1 cellular context compared by ENCODE assay signal in the genomic region with DNA sequence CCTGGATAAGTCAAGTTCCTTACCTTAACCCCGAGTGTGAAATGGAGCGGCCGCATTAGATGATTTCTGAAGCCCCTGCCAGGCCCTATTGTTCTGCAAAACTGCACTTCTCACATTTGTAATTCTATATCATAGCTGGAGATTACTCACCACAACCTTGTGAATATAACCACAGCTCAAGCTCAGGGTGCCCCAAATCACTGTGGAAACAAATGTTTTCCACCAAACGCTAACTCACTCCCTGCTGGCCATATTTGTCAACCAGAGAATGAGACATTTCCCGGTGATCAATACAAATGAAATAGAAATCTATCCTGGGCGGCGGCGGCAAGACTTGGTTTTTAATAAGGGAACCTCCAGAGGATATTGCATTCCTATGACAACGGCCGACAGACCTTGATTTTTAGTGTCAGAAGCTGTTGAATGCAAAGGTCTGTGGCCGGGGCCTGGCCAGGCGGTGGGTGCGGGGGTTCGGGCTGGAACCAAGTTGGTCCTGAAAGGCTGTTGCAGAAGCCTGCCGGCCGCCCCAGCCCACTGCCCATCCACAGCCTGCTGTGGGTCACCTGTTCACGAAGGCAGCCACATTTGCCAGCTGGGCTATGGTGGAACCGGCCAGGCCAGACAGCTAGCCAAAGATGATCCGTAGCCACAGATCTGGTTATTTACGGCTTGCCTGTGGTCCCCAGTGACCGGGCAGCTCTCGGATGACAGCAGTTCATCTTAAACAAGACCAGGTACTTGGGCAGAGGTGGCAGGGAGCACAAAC.
TF ChIP-seq lines count a peak whose summit lies in the region.

No MANE protein-coding gene starts in this region.

TF ChIP-seq in GM23338, 12 proteins besides CTCF, POLR2A, EP300 and RAD21 (continued from another document):
- TF ChIP-seq, protein P1, sequence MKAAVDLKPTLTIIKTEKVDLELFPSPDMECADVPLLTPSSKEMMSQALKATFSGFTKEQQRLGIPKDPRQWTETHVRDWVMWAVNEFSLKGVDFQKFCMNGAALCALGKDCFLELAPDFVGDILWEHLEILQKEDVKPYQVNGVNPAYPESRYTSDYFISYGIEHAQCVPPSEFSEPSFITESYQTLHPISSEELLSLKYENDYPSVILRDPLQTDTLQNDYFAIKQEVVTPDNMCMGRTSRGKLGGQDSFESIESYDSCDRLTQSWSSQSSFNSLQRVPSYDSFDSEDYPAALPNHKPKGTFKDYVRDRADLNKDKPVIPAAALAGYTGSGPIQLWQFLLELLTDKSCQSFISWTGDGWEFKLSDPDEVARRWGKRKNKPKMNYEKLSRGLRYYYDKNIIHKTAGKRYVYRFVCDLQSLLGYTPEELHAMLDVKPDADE (IDR thresholded peaks at IDR 0.05) = no peak
- TF ChIP-seq EZH2phosphoT487 (IDR thresholded peaks at IDR 0.05; ENCODE audit: unreplicated experiment) (no peak), POLR2AphosphoS5 (IDR thresholded peaks at IDR 0.05; ENCODE audit: low read depth) (no peak), EZH2 (IDR thresholded peaks at IDR 0.05; ENCODE audit: low read depth, unreplicated experiment) (no peak), JUNB (IDR thresholded peaks at IDR 0.05; ENCODE audit: unreplicated experiment) (no peak), CREB1 (CRISPR knock-in tag; IDR thresholded peaks at IDR 0.05; ENCODE audit: low read depth) (no peak), NANOG (IDR thresholded peaks at IDR 0.05; ENCODE audit: borderline replicate concordance) (no peak), STAT1 (IDR thresholded peaks at IDR 0.05; ENCODE audit: unreplicated experiment) (no peak)
- TF ChIP-seq, protein P2, sequence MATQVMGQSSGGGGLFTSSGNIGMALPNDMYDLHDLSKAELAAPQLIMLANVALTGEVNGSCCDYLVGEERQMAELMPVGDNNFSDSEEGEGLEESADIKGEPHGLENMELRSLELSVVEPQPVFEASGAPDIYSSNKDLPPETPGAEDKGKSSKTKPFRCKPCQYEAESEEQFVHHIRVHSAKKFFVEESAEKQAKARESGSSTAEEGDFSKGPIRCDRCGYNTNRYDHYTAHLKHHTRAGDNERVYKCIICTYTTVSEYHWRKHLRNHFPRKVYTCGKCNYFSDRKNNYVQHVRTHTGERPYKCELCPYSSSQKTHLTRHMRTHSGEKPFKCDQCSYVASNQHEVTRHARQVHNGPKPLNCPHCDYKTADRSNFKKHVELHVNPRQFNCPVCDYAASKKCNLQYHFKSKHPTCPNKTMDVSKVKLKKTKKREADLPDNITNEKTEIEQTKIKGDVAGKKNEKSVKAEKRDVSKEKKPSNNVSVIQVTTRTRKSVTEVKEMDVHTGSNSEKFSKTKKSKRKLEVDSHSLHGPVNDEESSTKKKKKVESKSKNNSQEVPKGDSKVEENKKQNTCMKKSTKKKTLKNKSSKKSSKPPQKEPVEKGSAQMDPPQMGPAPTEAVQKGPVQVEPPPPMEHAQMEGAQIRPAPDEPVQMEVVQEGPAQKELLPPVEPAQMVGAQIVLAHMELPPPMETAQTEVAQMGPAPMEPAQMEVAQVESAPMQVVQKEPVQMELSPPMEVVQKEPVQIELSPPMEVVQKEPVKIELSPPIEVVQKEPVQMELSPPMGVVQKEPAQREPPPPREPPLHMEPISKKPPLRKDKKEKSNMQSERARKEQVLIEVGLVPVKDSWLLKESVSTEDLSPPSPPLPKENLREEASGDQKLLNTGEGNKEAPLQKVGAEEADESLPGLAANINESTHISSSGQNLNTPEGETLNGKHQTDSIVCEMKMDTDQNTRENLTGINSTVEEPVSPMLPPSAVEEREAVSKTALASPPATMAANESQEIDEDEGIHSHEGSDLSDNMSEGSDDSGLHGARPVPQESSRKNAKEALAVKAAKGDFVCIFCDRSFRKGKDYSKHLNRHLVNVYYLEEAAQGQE (IDR thresholded peaks at IDR 0.05; ENCODE audit: unreplicated experiment) = no peak
TF ChIP-seq in GM23338: peak in this region for 0.
